29 cellular contexts compared by ENCODE assay signal in the genomic region with DNA sequence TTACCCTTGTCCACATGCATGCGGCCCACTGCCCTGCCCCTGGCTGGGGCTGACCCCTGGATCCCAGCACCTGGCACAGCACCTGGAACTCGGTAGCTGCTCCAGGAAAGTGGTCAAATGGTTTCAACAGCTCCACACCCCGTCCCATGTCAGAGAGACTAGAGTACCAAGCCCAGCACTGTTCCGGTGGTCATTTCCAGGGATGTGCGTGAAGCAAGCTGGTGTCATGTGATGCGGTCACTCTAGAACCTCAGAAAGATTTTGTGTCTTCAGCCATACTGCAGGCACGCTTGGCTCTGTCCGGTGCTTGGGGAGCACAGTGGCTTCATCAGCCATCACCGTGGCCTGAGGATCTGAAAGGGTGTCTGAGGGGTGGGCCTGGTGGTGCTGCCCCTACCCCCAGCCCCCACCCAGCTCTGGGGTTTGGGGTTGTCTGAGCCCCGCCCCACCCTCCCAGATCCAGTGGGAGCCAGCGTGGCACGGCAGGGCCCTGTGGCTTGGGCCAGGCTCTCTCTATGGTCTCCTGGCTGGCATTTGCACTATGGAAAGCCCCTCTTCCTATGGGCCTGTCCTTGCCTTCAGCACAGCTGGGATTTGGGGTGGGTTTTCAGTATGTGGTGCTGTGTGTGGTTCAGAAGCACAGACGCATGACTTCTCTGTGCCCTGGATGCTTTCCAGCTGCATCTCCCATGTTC. TPM values are rescaled to one million over a fixed set of nuclear protein-coding genes. Genes with fewer than 3 reads are reported as not detected.
A peak's percentile ranks its signal among the peaks of the same experiment; 100 is the strongest.
DNase-seq lines count a peak whose midpoint lies in the region; ATAC-seq, FAIRE-seq and TF ChIP-seq lines count a peak whose summit lies in the region.
"Had no signal": no experiment of that assay in that cellular context is flagged by ENCODE, and none has a peak within 500 bp of the region (broad histone marks: within the 10 kb centered on the region; RNA-seq: fewer than 3 reads in every experiment).

No MANE protein-coding gene starts in this region.

- intact Hi-C loops in posterior vena cava (cut with DNase I): no loop called here

- H3K36me3 Mint-ChIP-seq in activated T-cell treated with anti-CD3 and anti-CD28 coated beads, Interleukin-2, amount 50 U/mL, for 72 hours (ENCODE audit: insufficient read depth in 2 of 2): no peaks in the 10 kb centered on the region
- H3K36me3 Mint-ChIP-seq in activated naive CD8-positive, alpha-beta T cell: peaks cover 2% of the 10 kb centered on the region
- H3K36me3 Mint-ChIP-seq: naive B cell had no signal

- H3K4me3 Mint-ChIP-seq in activated T-cell treated with anti-CD3 and anti-CD28 coated beads, Interleukin-2, amount 50 U/mL, for 72 hours: peak overlapping the region in 1 of 2 donors; percentile 40
- H3K4me3 Mint-ChIP-seq in activated naive CD8-positive, alpha-beta T cell: no peak overlapping the region
- H3K4me3 Mint-ChIP-seq: brain, naive B cell had no signal

- no peaks in the 10 kb centered on the region for H3K9me3 Mint-ChIP-seq in activated T-cell treated with anti-CD3 and anti-CD28 coated beads, Interleukin-2, amount 50 U/mL, for 72 hours
- H3K9me3 Mint-ChIP-seq in activated naive CD8-positive, alpha-beta T cell (ENCODE audit: low read depth): no peaks in the 10 kb centered on the region

- peaks cover 5% of the 10 kb centered on the region for H3K27me3 ChIP-seq in gastroesophageal sphincter
- H3K27me3 ChIP-seq in HAP-1 (ENCODE audit: low read depth): no peaks in the 10 kb centered on the region
- H3K27me3 ChIP-seq: ovary had no signal

- no peak for FAIRE-seq in urothelium cell line (lab: Jason Lieb, UNC)
- FAIRE-seq: A549 had no signal

- peaks cover 76% of the 10 kb centered on the region for H3K4me1 Mint-ChIP-seq in activated T-cell treated with anti-CD3 and anti-CD28 coated beads, Interleukin-2, amount 50 U/mL, for 72 hours (ENCODE audit: low read depth)
- H3K4me1 Mint-ChIP-seq in activated naive CD8-positive, alpha-beta T cell (ENCODE audit: low read depth): peaks cover 87% of the 10 kb centered on the region
- H3K4me1 Mint-ChIP-seq: naive B cell had no signal

- H3K36me3 ChIP-seq in gastroesophageal sphincter (no peaks in the 10 kb centered on the region), HAP-1 (replicated peaks) (no peaks in the 10 kb centered on the region)
- H3K36me3 ChIP-seq: ovary, stomach had no signal

- DNase-seq in activated T-cell treated with anti-CD3 and anti-CD28 coated beads, Interleukin-2, amount 50 U/mL, for 72 hours: no peak
- DNase-seq in activated T-cell treated with anti-CD3 and anti-CD28 coated beads for 4 hours (no peak), posterior vena cava (ENCODE audit: low spot score) (peak; percentile 54), urothelium cell line (ENCODE audit: low spot score) (no peak), HAP-1 (ENCODE audit: low spot score in 2 of 2) (no peak)
- DNase-seq: activated CD8-positive, alpha-beta memory T cell treated with anti-CD3 and anti-CD28 coated beads for 24 hours; islet precursor cell; left ventricle myocardium superior; midbrain; naive B cell; NCI-H1092; NCI-H1694; NCI-H446 treated with DMSO at 0.1 percent for 48 hours; NCI-H774; ovary; SHP77; stomach; T-helper 2 cell had no signal

- peak overlapping the region; percentile 26 for H3K27ac Mint-ChIP-seq in activated T-cell treated with anti-CD3 and anti-CD28 coated beads, Interleukin-2, amount 50 U/mL, for 72 hours
- H3K27ac Mint-ChIP-seq in activated naive CD8-positive, alpha-beta T cell: peak overlapping the region; percentile 70
- H3K27ac Mint-ChIP-seq: naive B cell had no signal

- H3K27me3 Mint-ChIP-seq in activated T-cell treated with anti-CD3 and anti-CD28 coated beads, Interleukin-2, amount 50 U/mL, for 72 hours (ENCODE audit: low read depth): no peaks in the 10 kb centered on the region
- H3K27me3 Mint-ChIP-seq in activated naive CD8-positive, alpha-beta T cell: no peaks in the 10 kb centered on the region
- H3K27me3 Mint-ChIP-seq: brain, naive B cell had no signal

- H3K4me3 ChIP-seq in gastroesophageal sphincter (no peak overlapping the region), HAP-1 (no peak overlapping the region)
- H3K4me3 ChIP-seq: A549, ovary, stomach had no signal

- TF ChIP-seq POLR2A in gastroesophageal sphincter (IDR thresholded peaks at IDR 0.05): no peak

- in situ Hi-C loops in HAP-1 (cut with MboI; ENCODE audit: low sequenced_read_pairs): no loop called here

- H3K4me1 ChIP-seq in gastroesophageal sphincter (no peaks in the 10 kb centered on the region), HAP-1 (no peaks in the 10 kb centered on the region)
- H3K4me1 ChIP-seq: stomach had no signal

- 40 to 96% methylated on average over 1 to 5 of the region's 13 CpGs for WGBS in gastroesophageal sphincter (ENCODE audit: low coverage in 1 of 2), 2 donors

- H3K27ac ChIP-seq in gastroesophageal sphincter: no peak overlapping the region
- H3K27ac ChIP-seq: A549, epithelial cell of prostate, ovary, stomach had no signal

- TF ChIP-seq CTCF in gastroesophageal sphincter (IDR thresholded peaks at IDR 0.05): no peak

- H3K9me3 ChIP-seq in gastroesophageal sphincter: no peaks in the 10 kb centered on the region
- H3K9me3 ChIP-seq in HAP-1: 0 out of 2 replicates have a peak, but pooled peaks cover 3% of the 10 kb centered on the region
- H3K9me3 ChIP-seq: A549, ovary, stomach had no signal

- no peak for ATAC-seq in activated T-cell treated with anti-CD3 and anti-CD28 coated beads, Interleukin-2, amount 50 U/mL, for 72 hours (replicated peaks in 1 of 2)
- ATAC-seq in gastroesophageal sphincter (peak; percentile 34), HG03571 (IDR thresholded peaks at IDR 0.05; ENCODE audit: unreplicated experiment) (no peak)
- ATAC-seq: A549, left ventricle myocardium superior, Panc1 had no signal

- no peak for TF ChIP-seq EP300 in gastroesophageal sphincter (IDR thresholded peaks at IDR 0.05)

RNA-seq across cellular contexts. Expression of a gene that starts 15.3 kb away (rescaled TPM):
- 1 to 10 TPM; 9.1 to 9.8 TPM for total RNA-seq in activated T-cell treated with anti-CD3 and anti-CD28 coated beads, Interleukin-2, amount 50 U/mL, for 72 hours
- total RNA-seq in gastroesophageal sphincter (10 to 100 TPM in 1 of 4 donors, 1 to 10 TPM in 3; 3.1 to 14.9 (median 4.2) TPM), posterior vena cava (1 to 10 TPM; 2.7 to 4.0 TPM)

RNA-seq across cellular contexts. Expression of a gene that starts 52.6 kb away (rescaled TPM):
- total RNA-seq in activated T-cell treated with anti-CD3 and anti-CD28 coated beads, Interleukin-2, amount 50 U/mL, for 72 hours: not detected
- total RNA-seq in gastroesophageal sphincter (not detected), posterior vena cava (not detected)
- total RNA-seq: HT1080, left ventricle myocardium superior, M059J, ovary, renal cortical epithelial cell, skeletal muscle tissue, stomach had no signal
